ENCODE assay signal across 12 cellular contexts in genomic region chr13:44932171-44932849, GRCh38. TPM values are rescaled to one million over a fixed set of nuclear protein-coding genes. Genes with fewer than 3 reads are reported as not detected.
A peak's percentile ranks its signal among the peaks of the same experiment; 100 is the strongest.
DNase-seq lines count a peak whose midpoint lies in the region; ATAC-seq and TF ChIP-seq lines count a peak whose summit lies in the region.
"Had no signal": no experiment of that assay in that cellular context is flagged by ENCODE, and none has a peak within 500 bp of the region (broad histone marks: within the 10 kb centered on the region; RNA-seq: fewer than 3 reads in every experiment).

No MANE protein-coding gene starts in this region.

- H4K20me1 ChIP-seq in PC-3 (ENCODE audit: low read length) = no peaks in the 10 kb centered on the region

- no peak for TF ChIP-seq EP300 in transverse colon (IDR thresholded peaks at IDR 0.05; ENCODE audit: low read depth)

- BruUV-seq in PC-3 (replicated peaks; lab: Mats Ljungman, UMichigan) = TSS peak; percentile 32

- no peaks in the 10 kb centered on the region for H3K79me2 ChIP-seq in PC-3 (ENCODE audit: low read length)

- peak overlapping the region; percentile 97 for H3K27ac ChIP-seq in PC-3 (ENCODE audit: low read length)
- H3K27ac ChIP-seq in lower lobe of right lung = peak overlapping the region; percentile 44
- H3K27ac ChIP-seq in transverse colon = peak overlapping the region in 3 of 4 donors; percentile 21 to 29 (median 23)

- H3K4me2 ChIP-seq in PC-3 (ENCODE audit: low read length) = peak overlapping the region; percentile 70

- TF ChIP-seq CTCF in PC-3 (conservative IDR thresholded peaks at IDR 0.05; ENCODE audit: low read depth, low read length) (peak; percentile 26; the same call in 1 of the 2 replicates), endothelial cell (IDR thresholded peaks at IDR 0.05; ENCODE audit: unreplicated experiment) (no peak), lower lobe of right lung (IDR thresholded peaks at IDR 0.05) (no peak), transverse colon (IDR thresholded peaks at IDR 0.05) (no peak), GM10248 (IDR thresholded peaks at IDR 0.05; ENCODE audit: control extremely low read depth, extremely low read depth, low read depth, missing control alignments) (no peak)

- H3K9ac ChIP-seq in PC-3 (ENCODE audit: low read length) = peak overlapping the region; percentile 50

- no peaks in the 10 kb centered on the region for H3K27me3 Mint-ChIP-seq in endothelial cell (ENCODE audit: unreplicated experiment)

- no peaks in the 10 kb centered on the region for H3K9me2 ChIP-seq in PC-3 (replicated peaks; ENCODE audit: low read length)

- peaks cover 29% of the 10 kb centered on the region for H3F3A ChIP-seq in PC-3 (ENCODE audit: low read length, unreplicated experiment)

- H2AFZ ChIP-seq in PC-3 (ENCODE audit: low read length) = peak overlapping the region; percentile 30

- peak; percentile 27 for ATAC-seq in PC-3
- ATAC-seq in lower lobe of right lung = no peak
- no peak for ATAC-seq in HG03442 (IDR thresholded peaks at IDR 0.05; ENCODE audit: unreplicated experiment)
- ATAC-seq: natural killer cell; stimulated activated effector memory CD8-positive, alpha-beta T cell treated with anti-CD3 and anti-CD28 coated beads, Interleukin-12 subunit alpha, Interleukin-12 subunit beta, amount 100 ng/mL, for 72 hours had no signal

- H3K9me3 Mint-ChIP-seq in endothelial cell (ENCODE audit: unreplicated experiment) = no peaks in the 10 kb centered on the region
- H3K9me3 Mint-ChIP-seq: natural killer cell; stimulated activated effector memory CD8-positive, alpha-beta T cell treated with anti-CD3 and anti-CD28 coated beads, Interleukin-12 subunit alpha, Interleukin-12 subunit beta, amount 100 ng/mL, for 72 hours had no signal

- POLR2A ChIA-PET in PC-3 (lab: Charles Lee; ENCODE audit: unreplicated experiment) (interaction anchor here (1.6 kb wide), 1 partner anchor 14 kb away, joined by 7 read pairs; no protein-coding TSS in a partner anchor), GM10248 (lab: Yijun Ruan, JAX) (no interaction called here)

- DNase-seq in PC-3 (peak; percentile 55), endothelial cell (ENCODE audit: low spot score) (no peak), lower lobe of right lung (no peak), transverse colon (no peak), GM10248 (ENCODE audit: extremely low spot score) (no peak), NCI-H2081 (lab: John Stamatoyannopoulos, UW) (no peak)
- DNase-seq: activated CD8-positive, alpha-beta memory T cell treated with anti-CD3 and anti-CD28 coated beads, Interleukin-2, amount 50 U/mL, for 48 hours; amniotic stem cell; natural killer cell; NCI-H446 had no signal

- H3K27me3 ChIP-seq in PC-3 (ENCODE audit: low read length) (no peaks in the 10 kb centered on the region), lower lobe of right lung (ENCODE audit: low read depth) (no peaks in the 10 kb centered on the region), transverse colon (no peaks in the 10 kb centered on the region)

- H3K4me1 Mint-ChIP-seq in endothelial cell (ENCODE audit: unreplicated experiment) = peaks cover 56% of the 10 kb centered on the region

- no peaks in the 10 kb centered on the region for H3K9me3 ChIP-seq in PC-3 (ENCODE audit: low read length)
- no peaks in the 10 kb centered on the region for H3K9me3 ChIP-seq in lower lobe of right lung
- H3K9me3 ChIP-seq in transverse colon = no peaks in the 10 kb centered on the region

- H3K36me3 ChIP-seq in PC-3 (ENCODE audit: low read depth, low read length) (no peaks in the 10 kb centered on the region), lower lobe of right lung (no peaks in the 10 kb centered on the region), transverse colon (no peaks in the 10 kb centered on the region)

- intact Hi-C loops in PC-3 (cut with micrococcal nuclease) = loop anchor here (2.0 to 5.0 kb wide), 2 partner anchors 14 to 35 kb away; no protein-coding TSS in a partner anchor
- intact Hi-C loops in lower lobe of right lung (cut with DNase I) = no loop called here
- intact Hi-C loops in transverse colon (cut with DNase I; ENCODE audit: low total_unique reads) = no loop called here

- peak overlapping the region; percentile 93 for H3K27ac Mint-ChIP-seq in endothelial cell (ENCODE audit: unreplicated experiment)
- H3K27ac Mint-ChIP-seq: natural killer cell; stimulated activated effector memory CD8-positive, alpha-beta T cell treated with anti-CD3 and anti-CD28 coated beads, Interleukin-12 subunit alpha, Interleukin-12 subunit beta, amount 100 ng/mL, for 72 hours had no signal

- peaks cover 1% of the 10 kb centered on the region for H3K36me3 Mint-ChIP-seq in endothelial cell (ENCODE audit: low read depth, unreplicated experiment)
- H3K36me3 Mint-ChIP-seq: natural killer cell had no signal

- no peak overlapping the region for H3K4me3 ChIP-seq in PC-3 (ENCODE audit: low read length)
- no peak overlapping the region for H3K4me3 ChIP-seq in lower lobe of right lung
- H3K4me3 ChIP-seq in transverse colon = no peak overlapping the region

- H3K4me1 ChIP-seq in PC-3 (ENCODE audit: insufficient read depth, low read length) (peaks cover 51% of the 10 kb centered on the region), lower lobe of right lung (peaks cover 9% of the 10 kb centered on the region), transverse colon (peaks cover 0 to 3% (median 0%) of the 10 kb centered on the region in 4 donors)

- 72% methylated on average over 5 of the region's 5 CpGs for WGBS in transverse colon (ENCODE audit: low coverage in 1 of 2), 2 donors

- in situ Hi-C loops in transverse colon (cut with MboI; ENCODE audit: low pct_ligation_motif_present in 1 of 4, low pct_unique_long_range_greater_than_20kb in 1 of 4, low sequenced_read_pairs in 3 of 4) = no loop called here

- TF ChIP-seq POLR2A in transverse colon (IDR thresholded peaks at IDR 0.05) = no peak

- CTCF ChIA-PET in PC-3 (lab: Charles Lee) = interaction anchor here (0.5 to 1.4 kb wide), 3 partner anchors 10 to 1159 kb away, joined by 3 to 12 read pairs (median 3); no protein-coding TSS in a partner anchor
- CTCF ChIA-PET in GM10248 (lab: Yijun Ruan, JAX) = interaction anchor here (3.1 kb wide), 1 partner anchor 14 kb away, joined by 10 read pairs; no protein-coding TSS in a partner anchor

- peak overlapping the region; percentile 1 for H3K4me3 Mint-ChIP-seq in endothelial cell (ENCODE audit: unreplicated experiment)
- H3K4me3 Mint-ChIP-seq: natural killer cell; stimulated activated effector memory CD8-positive, alpha-beta T cell treated with anti-CD3 and anti-CD28 coated beads, Interleukin-12 subunit alpha, Interleukin-12 subunit beta, amount 100 ng/mL, for 72 hours had no signal

RNA-seq across cellular contexts. Expression of gene NUFIP1, which starts 57.0 kb away (rescaled TPM):
- 2.5 and 4.0 TPM in 2 replicates for total RNA-seq in PC-3 (2014; rRNA removed)
- 7.0 TPM for total RNA-seq in endothelial cell (ENCODE audit: unreplicated experiment)
- total RNA-seq in lower lobe of right lung = 3.8 TPM
- 1 to 10 TPM in 3 of 4 donors, under 1 TPM in 1; 0.37 to 3.6 (median 1.7) TPM for total RNA-seq in transverse colon

RNA-seq across cellular contexts. Expression of gene GPALPP1, which starts 57.0 kb away (rescaled TPM):
- 5.0 and 17.0 TPM in 2 replicates for total RNA-seq in PC-3 (2014; rRNA removed)
- total RNA-seq in endothelial cell (ENCODE audit: unreplicated experiment) = 26.1 TPM
- 23.6 TPM for total RNA-seq in lower lobe of right lung
- 10 to 100 TPM; 12.1 to 30.3 (median 22.0) TPM for total RNA-seq in transverse colon

Comparison
In these comparisons a context has a peak if more than half of its experiments do, and no peak if none do; other contexts are left out.
1. H3K27ac ChIP-seq: peak in every context shown above with its lines; median percentile 97 in PC-3; 44 in lower lobe of right lung; 23 in transverse colon.